1 cellular context compared by ENCODE assay signal in genomic region chr15:66038387-66039116, GRCh38.
TF ChIP-seq lines count a peak whose summit lies in the region.

No MANE protein-coding gene starts in this region.

TF ChIP-seq in HCT116, 20 proteins besides CTCF, POLR2A, EP300 and RAD21 (continued from another document):
- TF ChIP-seq ZBTB33 (IDR thresholded peaks at IDR 0.05; ENCODE audit: extremely low read depth, insufficient replicate concordance, low read length) (no peak), JUND (IDR thresholded peaks at IDR 0.05) (no peak), CBX3 (IDR thresholded peaks at IDR 0.05; ENCODE audit: low read depth) (no peak)
